In the genomic region with DNA sequence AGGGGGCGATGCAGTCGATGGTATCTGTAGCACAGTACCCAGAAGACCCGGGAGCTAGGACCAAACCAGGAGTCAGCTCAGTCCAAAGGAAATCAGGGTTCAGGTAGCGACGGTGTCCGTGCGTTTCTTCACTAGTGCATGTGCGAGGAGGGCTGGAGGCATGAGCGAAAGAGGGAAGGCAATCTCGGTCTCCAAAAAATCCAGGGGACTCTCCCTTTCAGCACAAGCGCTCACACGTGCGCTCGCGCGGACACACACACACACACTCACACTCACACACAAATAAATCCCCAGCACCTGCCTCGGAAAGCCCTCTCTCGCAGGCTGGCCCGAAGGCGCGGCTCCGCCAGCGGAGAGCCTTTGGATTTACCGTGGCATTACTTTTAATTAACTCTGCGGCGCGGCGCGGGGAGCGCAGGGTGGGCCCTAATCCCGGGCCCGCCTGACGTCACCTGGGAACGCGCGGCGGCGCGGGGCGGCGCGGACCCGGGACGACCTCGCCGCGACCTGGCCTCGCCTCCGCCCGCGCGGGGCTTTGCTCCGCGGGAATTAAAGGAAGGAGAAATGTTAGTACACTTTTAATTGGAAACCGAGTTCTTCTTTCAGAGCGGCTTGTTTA, we compare ENCODE assay signal across 9 cellular contexts.
A peak's percentile ranks its signal among the peaks of the same experiment; 100 is the strongest.
DNase-seq lines count a peak whose midpoint lies in the region; ATAC-seq and TF ChIP-seq lines count a peak whose summit lies in the region.
"Had no signal": no experiment of that assay in that cellular context is flagged by ENCODE, and none has a peak within 500 bp of the region (broad histone marks: within the 10 kb centered on the region; RNA-seq: fewer than 3 reads in every experiment).

No MANE protein-coding gene starts in this region.

- H3K9me3 Mint-ChIP-seq in GM23338: no peaks in the 10 kb centered on the region
- H3K9me3 Mint-ChIP-seq: activated T-cell treated with anti-CD3 and anti-CD28 coated beads, Interleukin-2, amount 50 U/mL, for 4 hours had no signal

- no peak; a peak in 1 of 4 replicates for TF ChIP-seq CTCF in GM23338 (conservative IDR thresholded peaks at IDR 0.05; ENCODE audit: low read depth in 2 of 2)
- no peak for TF ChIP-seq CTCF in retinal pigment epithelial cell (conservative IDR thresholded peaks at IDR 0.05; ENCODE audit: low read depth, low read length)

- WGBS in right cardiac atrium: 2% methylated on average over 56 of the region's 56 CpGs

- H3K4me1 Mint-ChIP-seq in GM23338: peaks cover 15% of the 10 kb centered on the region

- ATAC-seq in GM23338: peak; percentile 78
- peak in 1 of 2 donors; percentile 58 for ATAC-seq in right cardiac atrium
- ATAC-seq in HG03442 (IDR thresholded peaks at IDR 0.05; ENCODE audit: unreplicated experiment): no peak
- no peak for ATAC-seq in GM19328 (IDR thresholded peaks at IDR 0.05; ENCODE audit: unreplicated experiment)

- no peak overlapping the region for H3K27ac Mint-ChIP-seq in GM23338

- no peaks in the 10 kb centered on the region; the same call in 1 of the 2 replicates for H4K20me1 ChIP-seq in GM23338 (replicated peaks; ENCODE audit: insufficient read depth)

- peak overlapping the region; percentile 79 for H3K4me3 Mint-ChIP-seq in GM23338
- H3K4me3 Mint-ChIP-seq: activated T-cell treated with anti-CD3 and anti-CD28 coated beads, Interleukin-2, amount 50 U/mL, for 4 hours had no signal

- intact Hi-C loops in right cardiac atrium (cut with DNase I): no loop called here

- peaks cover 88% of the 10 kb centered on the region for H3K27me3 ChIP-seq in GM23338 (ENCODE audit: insufficient read depth)
- peaks cover 70% of the 10 kb centered on the region for H3K27me3 ChIP-seq in NT2/D1 (ENCODE audit: insufficient read depth, insufficient read length)
- H3K27me3 ChIP-seq in right cardiac atrium (ENCODE audit: control insufficient read depth, insufficient read depth): peaks cover 4% of the 10 kb centered on the region

- H2AFZ ChIP-seq in GM23338: peak overlapping the region; percentile 97

- H3F3A ChIP-seq in GM23338 (replicated peaks; ENCODE audit: low read depth): no peaks in the 10 kb centered on the region

- H3K9ac ChIP-seq in NT2/D1 (ENCODE audit: insufficient read length, low read depth): peak overlapping the region; percentile 61

- no peaks in the 10 kb centered on the region for H3K79me2 ChIP-seq in GM23338 (replicated peaks; ENCODE audit: insufficient read depth)

- peak; percentile 67 for DNase-seq in GM23338 (ENCODE audit: low spot score)
- no peak for DNase-seq in NT2/D1 (ENCODE audit: low read depth, low spot score)
- DNase-seq in right cardiac atrium: peak in 2 of 3 donors; percentile 34 to 45
- peak; percentile 51 for DNase-seq in retinal pigment epithelial cell (ENCODE audit: low read depth)
- DNase-seq in NAMALWA (ENCODE audit: low spot score): no peak
- no peak for DNase-seq in activated CD4-positive, alpha-beta T cell treated with anti-CD3 and anti-CD28 coated beads for 1 hour
- DNase-seq: activated T-cell treated with anti-CD3 and anti-CD28 coated beads, Interleukin-2, amount 50 U/mL, for 4 hours had no signal

- H3K36me3 Mint-ChIP-seq in GM23338 (ENCODE audit: low read depth): no peaks in the 10 kb centered on the region

- no peaks in the 10 kb centered on the region for H3K9me3 ChIP-seq in NT2/D1 (ENCODE audit: insufficient read depth, low read length)
- no peaks in the 10 kb centered on the region for H3K9me3 ChIP-seq in right cardiac atrium (ENCODE audit: control insufficient read depth, low read length)

- H3K4me1 ChIP-seq in GM23338 (ENCODE audit: insufficient read depth): peaks cover 4% of the 10 kb centered on the region; the same call in 1 of the 2 replicates
- H3K4me1 ChIP-seq in NT2/D1 (ENCODE audit: insufficient read depth, insufficient read length): no peaks in the 10 kb centered on the region
- H3K4me1 ChIP-seq in right cardiac atrium (ENCODE audit: control insufficient read depth, insufficient read depth, low read length): peaks cover 2% of the 10 kb centered on the region

- no peak overlapping the region for H3K27ac ChIP-seq in GM23338 (ENCODE audit: low read depth)
- no peak overlapping the region for H3K27ac ChIP-seq in right cardiac atrium (ENCODE audit: low read length)

- no peaks in the 10 kb centered on the region for H3K9me2 ChIP-seq in GM23338 (ENCODE audit: insufficient read depth)

- H3K36me3 ChIP-seq in GM23338 (ENCODE audit: insufficient read depth) (no peaks in the 10 kb centered on the region), NT2/D1 (ENCODE audit: insufficient read depth, insufficient read length, low read length) (no peaks in the 10 kb centered on the region)

- peak overlapping the region; percentile 88 for H3K4me2 ChIP-seq in GM23338

- H3K27me3 Mint-ChIP-seq in GM23338 (ENCODE audit: insufficient read depth, low read depth, poor library complexity): peaks cover 57% of the 10 kb centered on the region

- H3K4me3 ChIP-seq in GM23338 (peak overlapping the region; percentile 72), NT2/D1 (ENCODE audit: insufficient read length, low read depth) (peak overlapping the region; percentile 52), right cardiac atrium (ENCODE audit: low read length) (peak overlapping the region; percentile 31), retinal pigment epithelial cell (ENCODE audit: low read length) (peak overlapping the region; percentile 43)

TF ChIP-seq in GM23338, 12 proteins besides CTCF, POLR2A, EP300 and RAD21:
- TF ChIP-seq CREB1 (CRISPR knock-in tag; IDR thresholded peaks at IDR 0.05; ENCODE audit: low read depth): peak; percentile 76
- no peak for TF ChIP-seq NANOG (IDR thresholded peaks at IDR 0.05; ENCODE audit: borderline replicate concordance)

Comparison
In these comparisons a context has a peak if more than half of its experiments do, and no peak if none do; other contexts are left out.
1. DNase-seq: peak in GM23338 (single experiment), right cardiac atrium (2 of 3) and retinal pigment epithelial cell (single experiment); none in NT2/D1 (single experiment), NAMALWA (single experiment) and activated CD4-positive, alpha-beta T cell treated with anti-CD3 and anti-CD28 coated beads for 1 hour (single experiment).
2. Peak in every context shown above with its lines, with median percentiles within 50 percentile points of each other: H3K4me3 ChIP-seq.